22 cellular contexts compared by ENCODE assay signal in genomic region chr2:19575618-19576017, GRCh38.
A peak's percentile ranks its signal among the peaks of the same experiment; 100 is the strongest.
DNase-seq lines count a peak whose midpoint lies in the region; ATAC-seq and TF ChIP-seq lines count a peak whose summit lies in the region.
"Had no signal": no experiment of that assay in that cellular context is flagged by ENCODE, and none has a peak within 500 bp of the region (broad histone marks: within the 10 kb centered on the region; RNA-seq: fewer than 3 reads in every experiment).

No MANE protein-coding gene starts in this region.

- CTCF ChIA-PET in activated CD8-positive, alpha-beta T cell treated with anti-CD3 and anti-CD28 coated beads, Interleukin-2, amount 10 ng/mL, durations not matched to agents 7 days and 5 days (lab: Charles Lee) = no interaction called here

- peak overlapping the region; percentile 66 to 88 (median 84) for H3K27ac Mint-ChIP-seq in nephron
- H3K27ac Mint-ChIP-seq in activated CD8-positive, alpha-beta T cell treated with anti-CD3 and anti-CD28 coated beads, Interleukin-2, amount 10 ng/mL, durations not matched to agents 7 days and 5 days = no peak overlapping the region
- H3K27ac Mint-ChIP-seq: activated naive CD4-positive, alpha-beta T cell treated with anti-CD3 and anti-CD28 coated beads, Interleukin-2, amount 50 U/mL, for 24 hours; activated T-cell treated with anti-CD3 and anti-CD28 coated beads, Interleukin-2, amount 50 U/mL, for 72 hours; GM23338; stimulated activated naive CD8-positive, alpha-beta T cell treated with anti-CD3 and anti-CD28 coated beads, Interleukin-15, Interleukin-2, amounts not matched to agents 100 ng/mL and 50 ng/mL, for 24 hours had no signal

- no peaks in the 10 kb centered on the region for H3K9me3 Mint-ChIP-seq in nephron
- no peaks in the 10 kb centered on the region for H3K9me3 Mint-ChIP-seq in activated CD8-positive, alpha-beta T cell treated with anti-CD3 and anti-CD28 coated beads, Interleukin-2, amount 10 ng/mL, durations not matched to agents 7 days and 5 days (ENCODE audit: insufficient read depth)
- H3K9me3 Mint-ChIP-seq: activated naive CD4-positive, alpha-beta T cell treated with anti-CD3 and anti-CD28 coated beads, Interleukin-2, amount 50 U/mL, for 24 hours; activated T-cell treated with anti-CD3 and anti-CD28 coated beads, Interleukin-2, amount 50 U/mL, for 72 hours; central memory CD8-positive, alpha-beta T cell; GM23338; stimulated activated naive CD8-positive, alpha-beta T cell treated with anti-CD3 and anti-CD28 coated beads, Interleukin-15, Interleukin-2, amounts not matched to agents 100 ng/mL and 50 ng/mL, for 24 hours had no signal

- POLR2A ChIA-PET in activated CD8-positive, alpha-beta T cell treated with anti-CD3 and anti-CD28 coated beads, Interleukin-2, amount 10 ng/mL, durations not matched to agents 7 days and 5 days (lab: Charles Lee) = no interaction called here

- no peak for ATAC-seq in activated CD8-positive, alpha-beta T cell treated with anti-CD3 and anti-CD28 coated beads, Interleukin-2, amount 10 ng/mL, durations not matched to agents 7 days and 5 days
- ATAC-seq: activated T-cell treated with anti-CD3 and anti-CD28 coated beads, Interleukin-2, amount 50 U/mL, for 72 hours had no signal

- H3K27ac ChIP-seq in epithelial cell of prostate = peak overlapping the region; percentile 73
- H3K27ac ChIP-seq: 22Rv1, tibial nerve had no signal

- DNase-seq in NCI-H146 (lab: John Stamatoyannopoulos, UW) = peak; percentile 17
- DNase-seq in NCI-H146 treated with DMSO at 0.1 percent for 48 hours (lab: John Stamatoyannopoulos, UW; ENCODE audit: unreplicated experiment) = no peak
- peak; percentile 25 for DNase-seq in NCI-H69 (lab: John Stamatoyannopoulos, UW)
- no peak for DNase-seq in epithelial cell of prostate (ENCODE audit: low read depth, low spot score)
- no peak for DNase-seq in activated CD8-positive, alpha-beta T cell treated with anti-CD3 and anti-CD28 coated beads, Interleukin-2, amount 10 ng/mL, durations not matched to agents 7 days and 5 days
- DNase-seq in NCI-H1105 (lab: John Stamatoyannopoulos, UW) = no peak
- DNase-seq in activated T-cell treated with anti-CD3 and anti-CD28 coated beads for 4 hours = no peak
- DNase-seq: activated CD4-positive, alpha-beta T cell treated with anti-CD3 and anti-CD28 coated beads for 1 hour; activated CD8-positive, alpha-beta memory T cell treated with anti-CD3 and anti-CD28 coated beads for 24 hours; activated T-cell treated with anti-CD3 and anti-CD28 coated beads, Interleukin-2, amount 50 U/mL, for 72 hours; aorta; C1 segment of cervical spinal cord; NCI-H2107; NCI-H510A treated with DMSO at 0.1 percent for 48 hours; nucleus accumbens had no signal

- H3K4me1 Mint-ChIP-seq in nephron = peaks cover 59% of the 10 kb centered on the region
- H3K4me1 Mint-ChIP-seq in activated CD8-positive, alpha-beta T cell treated with anti-CD3 and anti-CD28 coated beads, Interleukin-2, amount 10 ng/mL, durations not matched to agents 7 days and 5 days (ENCODE audit: low read depth) = no peaks in the 10 kb centered on the region
- H3K4me1 Mint-ChIP-seq: activated naive CD4-positive, alpha-beta T cell treated with anti-CD3 and anti-CD28 coated beads, Interleukin-2, amount 50 U/mL, for 24 hours; central memory CD8-positive, alpha-beta T cell had no signal

- H3K27me3 Mint-ChIP-seq in nephron (ENCODE audit: low read depth) = peaks cover 6% of the 10 kb centered on the region
- H3K27me3 Mint-ChIP-seq in activated CD8-positive, alpha-beta T cell treated with anti-CD3 and anti-CD28 coated beads, Interleukin-2, amount 10 ng/mL, durations not matched to agents 7 days and 5 days (ENCODE audit: low read depth) = peaks cover 2% of the 10 kb centered on the region

- no peaks in the 10 kb centered on the region for H3K36me3 Mint-ChIP-seq in nephron (ENCODE audit: low read depth)
- H3K36me3 Mint-ChIP-seq in activated CD8-positive, alpha-beta T cell treated with anti-CD3 and anti-CD28 coated beads, Interleukin-2, amount 10 ng/mL, durations not matched to agents 7 days and 5 days (ENCODE audit: low read depth) = no peaks in the 10 kb centered on the region
- H3K36me3 Mint-ChIP-seq: activated naive CD4-positive, alpha-beta T cell treated with anti-CD3 and anti-CD28 coated beads, Interleukin-2, amount 50 U/mL, for 24 hours had no signal

- no peak overlapping the region for H3K4me3 Mint-ChIP-seq in nephron
- H3K4me3 Mint-ChIP-seq in activated CD8-positive, alpha-beta T cell treated with anti-CD3 and anti-CD28 coated beads, Interleukin-2, amount 10 ng/mL, durations not matched to agents 7 days and 5 days = no peak overlapping the region
- H3K4me3 Mint-ChIP-seq: activated naive CD4-positive, alpha-beta T cell treated with anti-CD3 and anti-CD28 coated beads, Interleukin-2, amount 50 U/mL, for 24 hours; activated T-cell treated with anti-CD3 and anti-CD28 coated beads, Interleukin-2, amount 50 U/mL, for 72 hours; central memory CD8-positive, alpha-beta T cell; GM23338; stimulated activated naive CD8-positive, alpha-beta T cell treated with anti-CD3 and anti-CD28 coated beads, Interleukin-15, Interleukin-2, amounts not matched to agents 100 ng/mL and 50 ng/mL, for 24 hours had no signal

- TF ChIP-seq CTCF in nephron (IDR thresholded peaks at IDR 0.05; ENCODE audit: unreplicated experiment in 3 of 3) = no peak

Comparison
In these comparisons a context has a peak if more than half of its experiments do, and no peak if none do; other contexts are left out.
1. DNase-seq: peak in NCI-H146 (single experiment) and NCI-H69 (single experiment); none in NCI-H146 treated with DMSO at 0.1 percent for 48 hours (single experiment), epithelial cell of prostate (single experiment), activated CD8-positive, alpha-beta T cell treated with anti-CD3 and anti-CD28 coated beads, Interleukin-2, amount 10 ng/mL, durations not matched to agents 7 days and 5 days (single experiment), NCI-H1105 (single experiment) and activated T-cell treated with anti-CD3 and anti-CD28 coated beads for 4 hours (single experiment).